22 cellular contexts compared by ENCODE assay signal in the genomic region with DNA sequence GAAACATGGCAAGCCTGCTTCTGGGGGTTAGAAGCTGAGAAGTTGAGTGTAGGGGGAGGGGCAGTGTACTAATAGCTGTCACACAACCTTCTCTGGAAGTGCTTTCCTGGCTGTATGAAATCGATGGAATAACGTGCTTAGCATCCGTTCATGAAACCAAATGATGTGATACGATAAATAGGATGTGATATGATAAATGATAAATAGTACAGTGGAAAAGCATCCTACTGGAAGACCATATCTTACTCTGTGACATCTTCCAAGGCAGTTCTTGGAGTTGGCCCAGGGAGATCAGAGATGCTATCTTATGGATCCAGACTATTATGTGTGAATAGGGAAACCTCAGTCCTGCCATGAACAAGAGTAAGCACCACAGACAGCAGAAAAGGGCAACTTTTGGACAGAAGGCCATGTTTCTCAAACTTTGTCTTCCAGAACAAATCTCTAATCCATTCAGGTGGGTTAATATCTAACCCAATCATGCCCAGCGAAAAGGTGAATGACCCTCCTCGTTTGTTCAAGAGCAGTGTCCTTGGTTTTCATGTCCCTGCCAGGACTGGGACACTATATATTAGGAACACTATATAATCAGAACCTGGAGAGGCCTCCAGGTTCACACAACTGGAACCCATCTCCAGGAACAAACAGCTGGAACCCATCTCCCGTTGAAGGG. TPM values are rescaled to one million over a fixed set of nuclear protein-coding genes. Genes with fewer than 3 reads are reported as not detected.
A peak's percentile ranks its signal among the peaks of the same experiment; 100 is the strongest.
DNase-seq lines count a peak whose midpoint lies in the region; ATAC-seq and TF ChIP-seq lines count a peak whose summit lies in the region.
"Had no signal": no experiment of that assay in that cellular context is flagged by ENCODE, and none has a peak within 500 bp of the region (broad histone marks: within the 10 kb centered on the region; RNA-seq: fewer than 3 reads in every experiment).

A gene (plus strand): TSS at position 598 of the 673 bp plus-strand sequence. CDS start 4,801 bp downstream, outside the sequence.

- H3K4me2 ChIP-seq in GM23248 (ENCODE audit: unreplicated experiment), result no peak within 1 kb of the TSS

- H2AFZ ChIP-seq in GM23248, result no peak within 1 kb of the TSS

- no peaks in the 10 kb centered on the region for H3K27me3 ChIP-seq in duodenal mucosa (ENCODE audit: control insufficient read depth in 1 of 2, insufficient read depth in 2 of 2, low read length in 2 of 2)
- H3K27me3 ChIP-seq in subcutaneous abdominal adipose tissue (ENCODE audit: control insufficient read depth in 5 of 5, insufficient read depth in 4 of 5, low read length in 5 of 5), result no peaks in the 10 kb centered on the region
- no peaks in the 10 kb centered on the region for H3K27me3 ChIP-seq in GM23248 (replicated peaks; ENCODE audit: insufficient read depth)
- H3K27me3 ChIP-seq: tibial artery had no signal

- in situ Hi-C loops in GM23248 (cut with MboI), result no loop called here

- no peak for TF ChIP-seq CTCF in C4-2B (conservative IDR thresholded peaks at IDR 0.05)

- 74 to 76% methylated on average over 7 of the region's 7 CpGs for WGBS in GM23248 (ENCODE audit: low coverage in 1 of 2, low lambda C conversion rate in 2 of 2, missing lambda C conversion rate in 2 of 2), 2 experiments

- H3K9me2 ChIP-seq in GM23248 (ENCODE audit: insufficient read depth), result no peaks in the 10 kb centered on the region

- 0 out of 2 replicates have a peak, but pooled peaks cover 13% of the 10 kb centered on the region for H3K79me2 ChIP-seq in GM23248 (ENCODE audit: insufficient read depth)

- H3K9ac ChIP-seq in duodenal mucosa (ENCODE audit: low read depth in 1 of 2, low read length in 2 of 2), result peak within 1 kb of the TSS in 1 of 2 donors; percentile 59
- H3K9ac ChIP-seq in subcutaneous abdominal adipose tissue (ENCODE audit: low read length in 5 of 5), result peak within 1 kb of the TSS in 3 of 5 donors; percentile 4 to 23 (median 11)
- H3K9ac ChIP-seq in GM23248, result no peak within 1 kb of the TSS

- peaks cover 44% of the 10 kb centered on the region for H3F3A ChIP-seq in GM23248 (ENCODE audit: insufficient read depth)

- H3K27ac ChIP-seq in C4-2B, result peak within 1 kb of the TSS; percentile 72
- peak within 1 kb of the TSS; percentile 48 for H3K27ac ChIP-seq in duodenal mucosa (ENCODE audit: low read depth, low read length)
- H3K27ac ChIP-seq in subcutaneous abdominal adipose tissue (ENCODE audit: low read depth, low read length), result peak within 1 kb of the TSS; percentile 99
- no peak within 1 kb of the TSS for H3K27ac ChIP-seq in GM23248
- H3K27ac ChIP-seq: tibial artery had no signal

- ATAC-seq in GM21526 (IDR thresholded peaks at IDR 0.05; ENCODE audit: low FRiP score, unreplicated experiment), result no peak
- ATAC-seq: CD8-positive, alpha-beta T cell had no signal

- peaks cover 0 to 1% of the 10 kb centered on the region in 2 donors for H3K36me3 ChIP-seq in duodenal mucosa (ENCODE audit: control insufficient read depth in 1 of 2, insufficient read depth in 2 of 2, low read length in 2 of 2)
- peaks cover under 1 to 4% (median 2%) of the 10 kb centered on the region in 5 donors for H3K36me3 ChIP-seq in subcutaneous abdominal adipose tissue (ENCODE audit: control insufficient read depth in 5 of 5, insufficient read depth in 5 of 5, low read length in 5 of 5)
- no peaks in the 10 kb centered on the region for H3K36me3 ChIP-seq in GM23248 (ENCODE audit: low read depth)

- H4K20me1 ChIP-seq in GM23248 (ENCODE audit: insufficient read depth), result no peaks in the 10 kb centered on the region

- peaks cover 20 to 29% of the 10 kb centered on the region in 2 donors for H3K4me1 ChIP-seq in duodenal mucosa (ENCODE audit: control insufficient read depth in 1 of 2, insufficient read depth in 2 of 2, low read length in 2 of 2)
- peaks cover 0 to 43% (median 41%) of the 10 kb centered on the region in 5 donors for H3K4me1 ChIP-seq in subcutaneous abdominal adipose tissue (ENCODE audit: control insufficient read depth in 5 of 5, insufficient read depth in 5 of 5, low read length in 5 of 5)
- H3K4me1 ChIP-seq in GM23248 (ENCODE audit: insufficient read depth), result peaks cover 21% of the 10 kb centered on the region; the same call in 1 of the 2 replicates

- DNase-seq in mesenteric fat pad (ENCODE audit: low spot score), result no peak
- no peak for DNase-seq in NCI-H2227 treated with DMSO at 0.1 percent for 48 hours (lab: John Stamatoyannopoulos, UW)
- DNase-seq in stimulated activated CD4-positive, alpha-beta T cell treated with anti-CD3 and anti-CD28 coated beads, Interleukin-4, amount 100 ng/mL, for 24 hours, result no peak
- no peak for DNase-seq in GM23248
- DNase-seq: ACHN; activated CD4-positive, alpha-beta T cell treated with anti-CD3 and anti-CD28 coated beads, Interleukin-2, amount 10 ng/mL, durations not matched to agents 7 days and 5 days; activated naive CD4-positive, alpha-beta T cell treated with anti-CD3 and anti-CD28 coated beads, Interleukin-2, amount 50 U/mL, for 16 hours; CD8-positive, alpha-beta T cell; cortex of kidney; GOT3; hippocampal formation; IMR-90; kidney glomerular epithelial cell; NCI-H1930; NCI-H510A treated with DMSO at 0.1 percent for 48 hours; SHP77; T-helper 1 cell; tibial artery had no signal

- H3K9me3 ChIP-seq in duodenal mucosa (ENCODE audit: control insufficient read depth in 1 of 2, low read length in 2 of 2) (no peaks in the 10 kb centered on the region), subcutaneous abdominal adipose tissue (ENCODE audit: control insufficient read depth in 5 of 5, low read length in 5 of 5) (no peaks in the 10 kb centered on the region), GM23248 (ENCODE audit: low read depth) (no peaks in the 10 kb centered on the region)
- H3K9me3 ChIP-seq: tibial artery had no signal

- peak within 1 kb of the TSS in 1 of 2 donors; percentile 55 for H3K4me3 ChIP-seq in duodenal mucosa (ENCODE audit: low read depth in 1 of 2, low read length in 2 of 2)
- no peak within 1 kb of the TSS for H3K4me3 ChIP-seq in subcutaneous abdominal adipose tissue (ENCODE audit: low read depth in 1 of 5, low read length in 5 of 5)
- no peak within 1 kb of the TSS for H3K4me3 ChIP-seq in GM23248

RNA-seq across cellular contexts. Expression of the gene that starts here (rescaled TPM):
- 38.9 TPM for total RNA-seq in mesenteric fat pad
- 3.6 and 3.8 TPM in 2 replicates for total RNA-seq in GM23248 (2014; rRNA removed; shearing (Covaris generic))
- polyA plus RNA-seq in GM23248 (2016; fragmentation: Nextera tagmentation; extraction: Ambion mirVana), result 11.9 and 12.2 TPM in 2 replicates
